Comparison of ENCODE assay signal across 8 cellular contexts in the genomic region with DNA sequence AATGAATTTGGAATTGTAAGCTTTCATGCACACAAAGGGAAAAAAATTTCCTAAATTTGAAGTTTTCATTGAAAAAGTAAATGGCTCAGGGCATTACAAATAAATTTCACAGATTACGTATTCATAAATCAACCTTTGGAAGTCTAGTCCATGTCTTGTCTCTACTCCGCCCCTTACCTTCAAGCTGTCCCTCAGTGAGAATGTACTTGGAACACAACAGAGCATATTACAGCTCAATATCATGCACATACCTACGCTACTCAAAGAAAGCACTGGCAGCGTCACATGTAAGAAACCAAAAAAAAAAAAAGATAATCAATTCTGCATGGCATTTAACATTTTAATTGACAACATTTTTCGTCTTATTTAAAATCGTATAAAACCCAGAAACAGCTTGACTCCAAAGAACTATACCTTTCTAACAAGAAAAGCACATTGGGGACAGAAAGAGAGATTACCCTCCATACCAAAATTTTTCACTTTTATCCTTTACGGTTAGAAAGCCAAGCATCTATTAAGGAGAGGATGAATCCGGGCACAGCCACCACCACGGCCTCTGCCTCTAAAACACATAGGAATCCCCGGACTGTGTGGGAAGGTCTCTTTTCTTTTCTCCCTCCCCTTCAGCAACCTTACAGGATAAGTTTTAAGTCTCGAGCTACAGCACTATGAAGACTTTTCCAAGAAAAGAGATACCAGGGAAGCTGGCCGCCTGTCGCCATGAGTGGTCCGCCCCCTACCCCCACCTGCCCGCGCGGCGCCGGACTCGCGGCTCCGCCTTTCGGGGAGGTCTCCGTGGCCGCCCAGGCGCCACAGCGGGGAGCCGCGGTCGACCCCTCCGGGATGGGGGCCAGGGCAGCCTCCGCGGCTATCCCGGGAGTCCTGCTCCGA. TPM values are rescaled to one million over a fixed set of nuclear protein-coding genes. Genes with fewer than 3 reads are reported as not detected.
A peak's percentile ranks its signal among the peaks of the same experiment; 100 is the strongest.
DNase-seq lines count a peak whose midpoint lies in the region; ATAC-seq, FAIRE-seq and TF ChIP-seq lines count a peak whose summit lies in the region.

No MANE protein-coding gene starts in this region.

- ATAC-seq in GM18502 (IDR thresholded peaks at IDR 0.05; ENCODE audit: poor library complexity, unreplicated experiment) (peak; percentile 47), GM21825 (IDR thresholded peaks at IDR 0.05; ENCODE audit: unreplicated experiment) (peak; percentile 53)

- H3K9me3 ChIP-seq in KOPT-K1 (ENCODE audit: insufficient read depth, low read length, poor library complexity, severe bottlenecking): no peaks in the 10 kb centered on the region

- no peaks in the 10 kb centered on the region for H3K9me3 Mint-ChIP-seq in activated T-helper 2 cell treated with anti-CD3 and anti-CD28 coated beads, Interferon-gamma antibody, Interleukin-2, Interleukin-4, amounts not matched to agents 10 μg/mL and 5 μg/mL and 100 μg/mL, durations not matched to agents 14 hours and 24 hours and 36 hours
- H3K9me3 Mint-ChIP-seq in glutamatergic neuron (ENCODE audit: unreplicated experiment): peaks cover 16% of the 10 kb centered on the region

- intact Hi-C loops in activated T-helper 2 cell treated with anti-CD3 and anti-CD28 coated beads, Interferon-gamma antibody, Interleukin-2, Interleukin-4, amounts not matched to agents 10 μg/mL and 5 μg/mL and 100 μg/mL, durations not matched to agents 14 hours and 24 hours and 36 hours (cut with micrococcal nuclease): loop anchor here (1.0 to 10.0 kb wide), 5 partner anchors 58 to 260 kb away; no protein-coding TSS in a partner anchor

- FAIRE-seq in D721Med (lab: Jason Lieb, UNC): no peak

- H3K4me3 Mint-ChIP-seq in activated T-helper 2 cell treated with anti-CD3 and anti-CD28 coated beads, Interferon-gamma antibody, Interleukin-2, Interleukin-4, amounts not matched to agents 10 μg/mL and 5 μg/mL and 100 μg/mL, durations not matched to agents 14 hours and 24 hours and 36 hours (ENCODE audit: low read depth): peak overlapping the region; percentile 91
- peak overlapping the region; percentile 89 for H3K4me3 Mint-ChIP-seq in glutamatergic neuron (ENCODE audit: unreplicated experiment)

- no peaks in the 10 kb centered on the region for H3K36me3 Mint-ChIP-seq in activated T-helper 2 cell treated with anti-CD3 and anti-CD28 coated beads, Interferon-gamma antibody, Interleukin-2, Interleukin-4, amounts not matched to agents 10 μg/mL and 5 μg/mL and 100 μg/mL, durations not matched to agents 14 hours and 24 hours and 36 hours (ENCODE audit: low read depth)
- no peaks in the 10 kb centered on the region for H3K36me3 Mint-ChIP-seq in glutamatergic neuron (ENCODE audit: unreplicated experiment)

- no peak overlapping the region for H3K27ac Mint-ChIP-seq in activated T-helper 2 cell treated with anti-CD3 and anti-CD28 coated beads, Interferon-gamma antibody, Interleukin-2, Interleukin-4, amounts not matched to agents 10 μg/mL and 5 μg/mL and 100 μg/mL, durations not matched to agents 14 hours and 24 hours and 36 hours
- peak overlapping the region; percentile 49 for H3K27ac Mint-ChIP-seq in glutamatergic neuron (ENCODE audit: unreplicated experiment)

- peak overlapping the region; percentile 93 for H3K9ac ChIP-seq in rectal smooth muscle tissue (ENCODE audit: low read length)

- H3K4me1 Mint-ChIP-seq in activated T-helper 2 cell treated with anti-CD3 and anti-CD28 coated beads, Interferon-gamma antibody, Interleukin-2, Interleukin-4, amounts not matched to agents 10 μg/mL and 5 μg/mL and 100 μg/mL, durations not matched to agents 14 hours and 24 hours and 36 hours (ENCODE audit: low read depth): peaks cover 10% of the 10 kb centered on the region
- H3K4me1 Mint-ChIP-seq in glutamatergic neuron (ENCODE audit: low read depth, unreplicated experiment): peaks cover 28% of the 10 kb centered on the region

- peak overlapping the region; percentile 70 for H3K27ac ChIP-seq in KOPT-K1 (ENCODE audit: low read depth, low read length, poor library complexity, severe bottlenecking)
- peak overlapping the region; percentile 86 for H3K27ac ChIP-seq in rectal smooth muscle tissue (ENCODE audit: low read depth, low read length)

- peaks cover 6% of the 10 kb centered on the region for H3K4me1 ChIP-seq in rectal smooth muscle tissue (ENCODE audit: control insufficient read depth, insufficient read depth, low read length)

- H3K36me3 ChIP-seq in KOPT-K1 (ENCODE audit: insufficient read depth, low read length): no peaks in the 10 kb centered on the region
- H3K36me3 ChIP-seq in rectal smooth muscle tissue (ENCODE audit: control insufficient read depth, insufficient read depth, low read length): no peaks in the 10 kb centered on the region

- DNase-seq in activated T-helper 2 cell treated with anti-CD3 and anti-CD28 coated beads, Interferon-gamma antibody, Interleukin-2, Interleukin-4, amounts not matched to agents 10 μg/mL and 5 μg/mL and 100 μg/mL, durations not matched to agents 14 hours and 24 hours and 36 hours (ENCODE audit: low spot score): no peak
- DNase-seq in glutamatergic neuron (no peak), D721Med (ENCODE audit: insufficient read length, low spot score) (no peak)
- no peak for DNase-seq in activated effector memory CD4-positive, alpha-beta T cell treated with anti-CD3 and anti-CD28 coated beads, Interleukin-2, amount 50 U/mL, for 16 hours

- TF ChIP-seq CTCF in glutamatergic neuron (IDR thresholded peaks at IDR 0.05; ENCODE audit: partially characterized antibody, unreplicated experiment) (no peak), D721Med (IDR thresholded peaks at IDR 0.05; ENCODE audit: insufficient read depth, missing control alignments) (no peak)

- peak overlapping the region; percentile 90 for H3K4me3 ChIP-seq in rectal smooth muscle tissue (ENCODE audit: low read length)

- no peaks in the 10 kb centered on the region for H3K27me3 ChIP-seq in rectal smooth muscle tissue (ENCODE audit: control insufficient read depth, insufficient read depth, low read length)

- H3K27me3 Mint-ChIP-seq in activated T-helper 2 cell treated with anti-CD3 and anti-CD28 coated beads, Interferon-gamma antibody, Interleukin-2, Interleukin-4, amounts not matched to agents 10 μg/mL and 5 μg/mL and 100 μg/mL, durations not matched to agents 14 hours and 24 hours and 36 hours (ENCODE audit: low read depth): peaks cover 32% of the 10 kb centered on the region
- peaks cover 13% of the 10 kb centered on the region for H3K27me3 Mint-ChIP-seq in glutamatergic neuron (ENCODE audit: unreplicated experiment)

RNA-seq across cellular contexts. Expression of gene JMJD1C, which starts 1.1 kb away (rescaled TPM):
- 33.8 and 35.2 TPM in 2 replicates for total RNA-seq in activated T-helper 2 cell treated with anti-CD3 and anti-CD28 coated beads, Interferon-gamma antibody, Interleukin-2, Interleukin-4, amounts not matched to agents 10 μg/mL and 5 μg/mL and 100 μg/mL, durations not matched to agents 14 hours and 24 hours and 36 hours
- 110 TPM for total RNA-seq in glutamatergic neuron (ENCODE audit: unreplicated experiment)

RNA-seq across cellular contexts. Expression of gene REEP3, which starts 56.6 kb away (rescaled TPM):
- 24.6 and 24.9 TPM in 2 replicates for total RNA-seq in activated T-helper 2 cell treated with anti-CD3 and anti-CD28 coated beads, Interferon-gamma antibody, Interleukin-2, Interleukin-4, amounts not matched to agents 10 μg/mL and 5 μg/mL and 100 μg/mL, durations not matched to agents 14 hours and 24 hours and 36 hours
- 47.1 TPM for total RNA-seq in glutamatergic neuron (ENCODE audit: unreplicated experiment)
